8 cellular contexts compared by ENCODE assay signal in genomic region chr16:3717235-3718018, GRCh38. TPM values are rescaled to one million over a fixed set of nuclear protein-coding genes. Genes with fewer than 3 reads are reported as not detected.
A peak's percentile ranks its signal among the peaks of the same experiment; 100 is the strongest.
DNase-seq lines count a peak whose midpoint lies in the region; ATAC-seq and TF ChIP-seq lines count a peak whose summit lies in the region.

TRAP1 (minus strand) TSS chr16:3717524; CDS start chr16:3717508, 16 bp downstream.

- ATAC-seq in GM19035 (IDR thresholded peaks at IDR 0.05; ENCODE audit: unreplicated experiment) (peak; percentile 84), HG03342 (IDR thresholded peaks at IDR 0.05; ENCODE audit: unreplicated experiment) (peak; percentile 89)

- no peak for TF ChIP-seq CTCF in liver (IDR thresholded peaks at IDR 0.05; ENCODE audit: low read depth, low read length, missing input control)

- H3K4me3 ChIP-seq in liver (ENCODE audit: low read depth in 1 of 3, low read length in 3 of 3) = peak within 1 kb of the TSS; percentile 87 to 99 (median 87)

- peak within 1 kb of the TSS; percentile 78 to 87 for H3K27ac ChIP-seq in liver (ENCODE audit: low read depth in 1 of 2, low read length in 2 of 2)

- peaks cover 0 to 3% (median 1%) of the 10 kb centered on the region in 4 donors for H3K36me3 ChIP-seq in liver (ENCODE audit: control insufficient read depth in 4 of 4, insufficient read depth in 3 of 4, low read depth in 1 of 4, low read length in 3 of 4)

- H3K27me3 ChIP-seq in liver (ENCODE audit: control insufficient read depth in 4 of 4, insufficient read depth in 4 of 4, low read length in 3 of 4) = no peaks in the 10 kb centered on the region

- H3K9ac ChIP-seq in liver (ENCODE audit: low read depth in 1 of 2, low read length in 2 of 2) = peak within 1 kb of the TSS; percentile 38 to 92

- no peak for TF ChIP-seq RAD21 in liver (IDR thresholded peaks at IDR 0.05)

- peaks cover 0 to 26% (median 13%) of the 10 kb centered on the region in 4 donors for H3K4me1 ChIP-seq in liver (ENCODE audit: control insufficient read depth in 4 of 4, insufficient read depth in 4 of 4, low read length in 3 of 4)

- WGBS in liver = under 1% methylated on average over 95 of the region's 95 CpGs

- DNase-seq in AG20443 (ENCODE audit: low spot score) = peak; percentile 99
- peak; percentile 93 for DNase-seq in NCI-H69 (lab: John Stamatoyannopoulos, UW)
- DNase-seq in activated CD4-positive, alpha-beta T cell treated with anti-CD3 and anti-CD28 coated beads, Interleukin-2, amount 50 U/mL, for 4 hours = peak; percentile 90 to 91
- DNase-seq in dermis blood vessel endothelial cell = peak; percentile 92
- peak; percentile 92 to 96 for DNase-seq in stimulated activated CD4-positive, alpha-beta T cell treated with anti-CD3 and anti-CD28 coated beads, Interleukin-2, amount 100 ng/mL, for 48 hours

- no peaks in the 10 kb centered on the region for H3K9me3 ChIP-seq in liver (ENCODE audit: control insufficient read depth in 4 of 4, low read length in 3 of 4)

TF ChIP-seq in liver, 16 proteins besides CTCF, POLR2A, EP300 and RAD21:
- no peak for TF ChIP-seq RXRA (IDR thresholded peaks at IDR 0.05)
- TF ChIP-seq FOXA2 (IDR thresholded peaks at IDR 0.05) = no peak
- TF ChIP-seq, protein P1, sequence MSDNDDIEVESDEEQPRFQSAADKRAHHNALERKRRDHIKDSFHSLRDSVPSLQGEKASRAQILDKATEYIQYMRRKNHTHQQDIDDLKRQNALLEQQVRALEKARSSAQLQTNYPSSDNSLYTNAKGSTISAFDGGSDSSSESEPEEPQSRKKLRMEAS (IDR thresholded peaks at IDR 0.05) = no peak
- no peak for TF ChIP-seq SP1 (IDR thresholded peaks at IDR 0.05)
- no peak for TF ChIP-seq NR2F2 (IDR thresholded peaks at IDR 0.05)
- TF ChIP-seq GABPA (IDR thresholded peaks at IDR 0.05 in 1 of 2, conservative IDR thresholded peaks at IDR 0.05 in 1 of 2) = no peak

RNA-seq across cellular contexts. Expression of gene TRAP1, which starts in this region (rescaled TPM):
- total RNA-seq in dermis blood vessel endothelial cell (48.3 and 97.4 TPM in 2 replicates), liver (100 to 1,000 TPM in 1 of 2 donors, 10 to 100 TPM in 1; 96.0 to 129 TPM)
- 100 to 1,000 TPM in 1 of 2 donors, 10 to 100 TPM in 1; 78.3 to 148 TPM for polyA plus RNA-seq in liver

Comparison
In these comparisons a context has a peak if more than half of its experiments do, and no peak if none do; other contexts are left out.
1. Peak in every context shown above with its lines: DNase-seq, ATAC-seq, H3K4me3 ChIP-seq and H3K27ac ChIP-seq.